Comparison of ENCODE assay signal across 1 cellular context in the genomic region with DNA sequence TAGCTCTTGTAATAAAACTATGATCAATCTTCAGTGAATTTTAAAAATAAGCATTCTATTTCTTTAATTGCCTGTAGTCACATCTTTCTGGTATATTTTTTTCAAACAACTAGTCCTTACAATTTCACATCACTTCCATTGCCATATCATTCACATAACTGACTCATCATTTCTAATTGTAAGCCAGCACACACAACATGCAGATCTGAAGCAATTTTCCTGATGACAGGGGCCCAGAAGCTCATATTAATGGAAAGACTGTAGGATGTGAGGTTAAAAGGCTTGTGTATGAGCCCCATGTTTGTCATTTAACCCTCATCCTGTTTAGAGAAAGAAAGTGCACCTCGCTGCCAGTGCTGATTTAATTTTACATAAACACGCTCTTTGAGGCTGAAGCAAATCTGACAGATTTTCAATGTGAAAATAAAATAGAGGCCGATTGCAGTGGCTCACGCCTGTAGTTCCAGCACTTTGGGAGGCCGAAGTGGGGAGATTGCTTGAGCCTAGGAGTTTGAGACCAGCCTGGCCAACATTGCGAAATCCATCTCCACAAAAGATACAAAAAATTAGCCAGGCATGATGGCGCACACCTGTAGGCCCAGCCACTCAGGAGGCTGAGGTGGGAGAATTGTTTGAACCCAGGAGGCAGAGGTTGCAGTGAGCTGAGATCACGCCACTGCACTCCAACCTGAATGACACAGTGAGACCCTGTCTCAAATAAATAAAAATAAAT.
TF ChIP-seq lines count a peak whose summit lies in the region.

No MANE protein-coding gene starts in this region.

TF ChIP-seq in IMR-90, 13 proteins besides CTCF, POLR2A, EP300 and RAD21:
- TF ChIP-seq MAFK (IDR thresholded peaks at IDR 0.05; ENCODE audit: low read depth, low read length) (peak; percentile 73), CEBPB (IDR thresholded peaks at IDR 0.05; ENCODE audit: low read depth, low read length) (peak; percentile 83), RCOR1 (IDR thresholded peaks at IDR 0.05; ENCODE audit: insufficient replicate concordance, low read length) (no peak)
